ENCODE assay signal across 15 cellular contexts in genomic region chr3:73270839-73271483, GRCh38.
DNase-seq lines count a peak whose midpoint lies in the region; ATAC-seq and TF ChIP-seq lines count a peak whose summit lies in the region.
"Had no signal": no experiment of that assay in that cellular context is flagged by ENCODE, and none has a peak within 500 bp of the region (broad histone marks: within the 10 kb centered on the region; RNA-seq: fewer than 3 reads in every experiment).

No MANE protein-coding gene starts in this region.

- H3K27ac Mint-ChIP-seq in T-helper 17 cell: no peak overlapping the region
- H3K27ac Mint-ChIP-seq: activated naive CD8-positive, alpha-beta T cell; natural killer cell treated with Interleukin-12 subunit alpha and Interleukin-12 subunit beta and Interleukin-15 and Interleukin-18, amount 100 ng/mL, for 72 hours had no signal

- ATAC-seq in SK-N-SH treated with all-trans-retinoic acid at 6 μM for 48 hours (peak; percentile 94), left lobe of liver (peak; percentile 74), T-helper 17 cell (no peak)
- ATAC-seq: activated T-cell treated with anti-CD3 and anti-CD28 coated beads, Interleukin-2, amount 50 U/mL, for 4 hours; esophagus mucosa; natural killer cell treated with Interleukin-12 subunit alpha and Interleukin-12 subunit beta and Interleukin-15 and Interleukin-18, amount 100 ng/mL, for 72 hours had no signal

- peak; percentile 68 for DNase-seq in COLO668 (lab: John Stamatoyannopoulos, UW; ENCODE audit: unreplicated experiment)
- peak; percentile 63 for DNase-seq in NCI-H1092 (lab: John Stamatoyannopoulos, UW)
- no peak for DNase-seq in left lobe of liver (ENCODE audit: low spot score)
- DNase-seq in NCI-H2029 treated with DMSO at 0.1 percent for 48 hours (lab: John Stamatoyannopoulos, UW): no peak
- DNase-seq in activated T-cell treated with anti-CD3 and anti-CD28 coated beads, Interleukin-2, amount 50 U/mL, for 48 hours: no peak
- DNase-seq in T-helper 17 cell: no peak
- DNase-seq: activated T-cell treated with anti-CD3 and anti-CD28 coated beads, Interleukin-2, amount 50 U/mL, for 4 hours; DND-41; NCI-H1105 treated with DMSO at 0.1 percent for 48 hours; NCI-H226; stimulated activated CD4-positive, alpha-beta T cell treated with anti-CD3 and anti-CD28 coated beads, Interleukin-4, amount 100 ng/mL, for 24 hours had no signal

- H3K36me3 Mint-ChIP-seq in T-helper 17 cell (ENCODE audit: low read depth): no peaks in the 10 kb centered on the region
- H3K36me3 Mint-ChIP-seq: activated naive CD8-positive, alpha-beta T cell; natural killer cell treated with Interleukin-12 subunit alpha and Interleukin-12 subunit beta and Interleukin-15 and Interleukin-18, amount 100 ng/mL, for 72 hours had no signal

- no peak overlapping the region for H3K4me3 Mint-ChIP-seq in T-helper 17 cell
- H3K4me3 Mint-ChIP-seq: activated naive CD8-positive, alpha-beta T cell; activated T-cell treated with anti-CD3 and anti-CD28 coated beads, Interleukin-2, amount 50 U/mL, for 4 hours; natural killer cell treated with Interleukin-12 subunit alpha and Interleukin-12 subunit beta and Interleukin-15 and Interleukin-18, amount 100 ng/mL, for 72 hours had no signal

- H3K27me3 Mint-ChIP-seq in T-helper 17 cell: no peaks in the 10 kb centered on the region
- H3K27me3 Mint-ChIP-seq: natural killer cell treated with Interleukin-12 subunit alpha and Interleukin-12 subunit beta and Interleukin-15 and Interleukin-18, amount 100 ng/mL, for 72 hours had no signal

- no peaks in the 10 kb centered on the region for H3K4me1 Mint-ChIP-seq in T-helper 17 cell

- H3K9me3 ChIP-seq in T-helper 17 cell (ENCODE audit: control insufficient read depth, low read length, poor library complexity, severe bottlenecking): no peaks in the 10 kb centered on the region

TF ChIP-seq in SK-N-SH treated with all-trans-retinoic acid at 6 μM for 48 hours, 23 proteins besides CTCF, POLR2A, EP300 and RAD21 (continues in another document):
- TF ChIP-seq ESRRG (CRISPR knock-in tag; IDR thresholded peaks at IDR 0.05): no peak
- no peak for TF ChIP-seq PATZ1 (CRISPR knock-in tag; IDR thresholded peaks at IDR 0.05; ENCODE audit: borderline replicate concordance)
- TF ChIP-seq ZNF565 (CRISPR knock-in tag; conservative IDR thresholded peaks at IDR 0.05; ENCODE audit: low read depth): no peak
- no peak for TF ChIP-seq ZNF70 (CRISPR knock-in tag; IDR thresholded peaks at IDR 0.05)
- no peak for TF ChIP-seq BACH2 (CRISPR knock-in tag; IDR thresholded peaks at IDR 0.05; ENCODE audit: borderline replicate concordance)
- TF ChIP-seq RARB (CRISPR knock-in tag; IDR thresholded peaks at IDR 0.05): no peak
- no peak for TF ChIP-seq POU6F1 (CRISPR knock-in tag; IDR thresholded peaks at IDR 0.05; ENCODE audit: borderline replicate concordance, low read depth)
- TF ChIP-seq TCF4 (CRISPR knock-in tag; IDR thresholded peaks at IDR 0.05; ENCODE audit: borderline replicate concordance): peak; percentile 69
- no peak for TF ChIP-seq SNAI2 (CRISPR knock-in tag; IDR thresholded peaks at IDR 0.05)
- TF ChIP-seq ZC3H10 (CRISPR knock-in tag; IDR thresholded peaks at IDR 0.05): no peak
- 0 out of 2 replicates have a peak, but pooled peaks have one; percentile 26 for TF ChIP-seq ZFP3 (CRISPR knock-in tag; IDR thresholded peaks at IDR 0.05)
- no peak for TF ChIP-seq CREB5 (CRISPR knock-in tag; IDR thresholded peaks at IDR 0.05; ENCODE audit: low read depth)
- TF ChIP-seq OSR1 (CRISPR knock-in tag; IDR thresholded peaks at IDR 0.05): no peak
- TF ChIP-seq PPARA (CRISPR knock-in tag; IDR thresholded peaks at IDR 0.05; ENCODE audit: borderline replicate concordance): no peak
- peak; percentile 43; the same call in 1 of the 2 replicates for TF ChIP-seq ZNF8 (CRISPR knock-in tag; IDR thresholded peaks at IDR 0.05)
- peak; percentile 89 for TF ChIP-seq ISL1 (CRISPR knock-in tag; IDR thresholded peaks at IDR 0.05)
- TF ChIP-seq, protein P1, sequence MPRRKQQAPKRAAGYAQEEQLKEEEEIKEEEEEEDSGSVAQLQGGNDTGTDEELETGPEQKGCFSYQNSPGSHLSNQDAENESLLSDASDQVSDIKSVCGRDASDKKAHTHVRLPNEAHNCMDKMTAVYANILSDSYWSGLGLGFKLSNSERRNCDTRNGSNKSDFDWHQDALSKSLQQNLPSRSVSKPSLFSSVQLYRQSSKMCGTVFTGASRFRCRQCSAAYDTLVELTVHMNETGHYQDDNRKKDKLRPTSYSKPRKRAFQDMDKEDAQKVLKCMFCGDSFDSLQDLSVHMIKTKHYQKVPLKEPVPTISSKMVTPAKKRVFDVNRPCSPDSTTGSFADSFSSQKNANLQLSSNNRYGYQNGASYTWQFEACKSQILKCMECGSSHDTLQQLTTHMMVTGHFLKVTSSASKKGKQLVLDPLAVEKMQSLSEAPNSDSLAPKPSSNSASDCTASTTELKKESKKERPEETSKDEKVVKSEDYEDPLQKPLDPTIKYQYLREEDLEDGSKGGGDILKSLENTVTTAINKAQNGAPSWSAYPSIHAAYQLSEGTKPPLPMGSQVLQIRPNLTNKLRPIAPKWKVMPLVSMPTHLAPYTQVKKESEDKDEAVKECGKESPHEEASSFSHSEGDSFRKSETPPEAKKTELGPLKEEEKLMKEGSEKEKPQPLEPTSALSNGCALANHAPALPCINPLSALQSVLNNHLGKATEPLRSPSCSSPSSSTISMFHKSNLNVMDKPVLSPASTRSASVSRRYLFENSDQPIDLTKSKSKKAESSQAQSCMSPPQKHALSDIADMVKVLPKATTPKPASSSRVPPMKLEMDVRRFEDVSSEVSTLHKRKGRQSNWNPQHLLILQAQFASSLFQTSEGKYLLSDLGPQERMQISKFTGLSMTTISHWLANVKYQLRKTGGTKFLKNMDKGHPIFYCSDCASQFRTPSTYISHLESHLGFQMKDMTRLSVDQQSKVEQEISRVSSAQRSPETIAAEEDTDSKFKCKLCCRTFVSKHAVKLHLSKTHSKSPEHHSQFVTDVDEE (CRISPR knock-in tag; IDR thresholded peaks at IDR 0.05): peak; percentile 81; the same call in 1 of the 2 replicates
- TF ChIP-seq TOX (CRISPR knock-in tag; IDR thresholded peaks at IDR 0.05; ENCODE audit: borderline replicate concordance): no peak
- 0 out of 2 replicates have a peak, but pooled peaks have one; percentile 48 for TF ChIP-seq CSDC2 (CRISPR knock-in tag; IDR thresholded peaks at IDR 0.05)
- TF ChIP-seq ARNTL (CRISPR knock-in tag; IDR thresholded peaks at IDR 0.05; ENCODE audit: borderline replicate concordance, low read depth): no peak
- no peak for TF ChIP-seq ZFP30 (CRISPR knock-in tag; IDR thresholded peaks at IDR 0.05)
- TF ChIP-seq, protein P2, sequence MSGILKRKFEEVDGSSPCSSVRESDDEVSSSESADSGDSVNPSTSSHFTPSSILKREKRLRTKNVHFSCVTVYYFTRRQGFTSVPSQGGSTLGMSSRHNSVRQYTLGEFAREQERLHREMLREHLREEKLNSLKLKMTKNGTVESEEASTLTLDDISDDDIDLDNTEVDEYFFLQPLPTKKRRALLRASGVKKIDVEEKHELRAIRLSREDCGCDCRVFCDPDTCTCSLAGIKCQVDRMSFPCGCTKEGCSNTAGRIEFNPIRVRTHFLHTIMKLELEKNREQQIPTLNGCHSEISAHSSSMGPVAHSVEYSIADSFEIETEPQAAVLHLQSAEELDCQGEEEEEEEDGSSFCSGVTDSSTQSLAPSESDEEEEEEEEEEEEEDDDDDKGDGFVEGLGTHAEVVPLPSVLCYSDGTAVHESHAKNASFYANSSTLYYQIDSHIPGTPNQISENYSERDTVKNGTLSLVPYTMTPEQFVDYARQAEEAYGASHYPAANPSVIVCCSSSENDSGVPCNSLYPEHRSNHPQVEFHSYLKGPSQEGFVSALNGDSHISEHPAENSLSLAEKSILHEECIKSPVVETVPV (CRISPR knock-in tag; IDR thresholded peaks at IDR 0.05): no peak

Comparison
In these comparisons a context has a peak if more than half of its experiments do, and no peak if none do; other contexts are left out.
1. DNase-seq: peak in COLO668 (single experiment) and NCI-H1092 (single experiment); none in left lobe of liver (single experiment), NCI-H2029 treated with DMSO at 0.1 percent for 48 hours (single experiment), activated T-cell treated with anti-CD3 and anti-CD28 coated beads, Interleukin-2, amount 50 U/mL, for 48 hours (0 of 2) and T-helper 17 cell (0 of 3).